In genomic region chr1:202018476-202019234, GRCh38 we compare ENCODE assay signal across 9 cellular contexts. TPM values are rescaled to one million over a fixed set of nuclear protein-coding genes. Genes with fewer than 3 reads are reported as not detected.
DNase-seq lines count a peak whose midpoint lies in the region; ATAC-seq, FAIRE-seq and TF ChIP-seq lines count a peak whose summit lies in the region.
"Had no signal": no experiment of that assay in that cellular context is flagged by ENCODE, and none has a peak within 500 bp of the region (broad histone marks: within the 10 kb centered on the region; RNA-seq: fewer than 3 reads in every experiment).

No MANE protein-coding gene starts in this region.

- WGBS in upper lobe of left lung, 2 donors = 40 to 49% methylated on average over 15 to 16 of the region's 18 CpGs

- H3K27me3 ChIP-seq in upper lobe of left lung = no peaks in the 10 kb centered on the region

- peak in 1 of 4 donors; percentile 42 for TF ChIP-seq POLR2A in upper lobe of left lung (IDR thresholded peaks at IDR 0.05)

- ATAC-seq in upper lobe of left lung (ENCODE audit: low FRiP score in 2 of 2) = peak; percentile 58 to 89
- no peak for ATAC-seq in GM18498 (IDR thresholded peaks at IDR 0.05; ENCODE audit: unreplicated experiment)
- no peak for ATAC-seq in GM19395 (IDR thresholded peaks at IDR 0.05; ENCODE audit: unreplicated experiment)

- H3K27ac ChIP-seq in upper lobe of left lung = peak overlapping the region; percentile 50 to 88 (median 79)
- H3K27ac ChIP-seq: HL-60 had no signal

- TF ChIP-seq CTCF in upper lobe of left lung (IDR thresholded peaks at IDR 0.05) = no peak

- no peaks in the 10 kb centered on the region for H3K9me3 ChIP-seq in upper lobe of left lung

- H3K4me3 ChIP-seq in upper lobe of left lung = no peak overlapping the region

- TF ChIP-seq EP300 in upper lobe of left lung (IDR thresholded peaks at IDR 0.05) = peak in 1 of 4 donors; percentile 18

- H3K4me1 ChIP-seq in upper lobe of left lung = peaks cover 0 to 30% (median 11%) of the 10 kb centered on the region in 4 donors

- FAIRE-seq in RCC 7860 (lab: Jason Lieb, UNC) = peak; percentile 42
- FAIRE-seq: TTC549 had no signal

- H3K36me3 ChIP-seq in upper lobe of left lung = peaks cover 6 to 18% (median 11%) of the 10 kb centered on the region in 4 donors

- DNase-seq in NCI-H1092 (lab: John Stamatoyannopoulos, UW) (peak; percentile 66), RCC 7860 (ENCODE audit: low spot score) (peak; percentile 75), iPS-NIHi11 (ENCODE audit: low spot score) (peak; percentile 32), upper lobe of left lung (peak in 1 of 2 donors; percentile 94)
- DNase-seq in stimulated activated CD4-positive, alpha-beta T cell treated with anti-CD3 and anti-CD28 coated beads, Interleukin-12 subunit alpha, Interleukin-12 subunit beta, amount 100 ng/mL, for 4 hours = no peak

RNA-seq across cellular contexts. Expression of gene ELF3, which starts 8.3 kb away (rescaled TPM):
- total RNA-seq in upper lobe of left lung = 100 to 1,000 TPM in 4 of 6 donors, 10 to 100 TPM in 2; 82.8 to 261 (median 137) TPM

RNA-seq across cellular contexts. Expression of gene RNPEP, which starts 36.2 kb away (rescaled TPM):
- total RNA-seq in upper lobe of left lung = 100 to 1,000 TPM in 2 of 6 donors, 10 to 100 TPM in 4; 67.7 to 116 (median 76.5) TPM

Comparison
In these comparisons a context has a peak if more than half of its experiments do, and no peak if none do; other contexts are left out.
1. ATAC-seq: peak in upper lobe of left lung (2 of 2); none in GM18498 (single experiment) and GM19395 (single experiment).